ENCODE assay signal across 8 cellular contexts in genomic region chr17:73998246-73999220, GRCh38.
DNase-seq lines count a peak whose midpoint lies in the region; ATAC-seq and TF ChIP-seq lines count a peak whose summit lies in the region.

No MANE protein-coding gene starts in this region.

- H3K4me3 Mint-ChIP-seq in activated T-helper 1 cell treated with anti-CD3 and anti-CD28 coated beads, Interleukin-12 subunit alpha, Interleukin-12 subunit beta, Interleukin-2, Interleukin-4 antibody, amounts not matched to agents 30 ng/mL and 10 ng/mL and 1 ng/mL, durations not matched to agents 14 hours and 24 hours and 36 hours: no peak overlapping the region

- H3K27me3 ChIP-seq in smooth muscle cell (ENCODE audit: low read depth): no peaks in the 10 kb centered on the region

- no peak overlapping the region for H3K4me3 ChIP-seq in OCI-LY7 (ENCODE audit: low read depth, low read length, poor library complexity, severe bottlenecking)
- no peak overlapping the region for H3K4me3 ChIP-seq in smooth muscle cell

- H3K79me2 ChIP-seq in OCI-LY7 (ENCODE audit: insufficient read depth, low read depth, low read length) (no peaks in the 10 kb centered on the region), smooth muscle cell (ENCODE audit: low read depth) (no peaks in the 10 kb centered on the region)

- no peak overlapping the region for H2AFZ ChIP-seq in OCI-LY7 (ENCODE audit: low read length)
- H2AFZ ChIP-seq in smooth muscle cell (ENCODE audit: low read depth): no peak overlapping the region

- POLR2A ChIA-PET in OCI-LY7 (lab: Charles Lee): interaction anchor here (0.6 to 0.9 kb wide), 2 partner anchors 109 to 325 kb away, joined by 3 read pairs; no protein-coding TSS in a partner anchor

- peaks cover 20% of the 10 kb centered on the region for H3K27me3 Mint-ChIP-seq in activated T-helper 1 cell treated with anti-CD3 and anti-CD28 coated beads, Interleukin-12 subunit alpha, Interleukin-12 subunit beta, Interleukin-2, Interleukin-4 antibody, amounts not matched to agents 30 ng/mL and 10 ng/mL and 1 ng/mL, durations not matched to agents 14 hours and 24 hours and 36 hours (ENCODE audit: insufficient read depth)

- peak; percentile 58 for DNase-seq in GM03348 (ENCODE audit: low spot score)
- peak; percentile 65 for DNase-seq in OCI-LY7 (ENCODE audit: low spot score)
- peak; percentile 16 for DNase-seq in activated T-helper 1 cell treated with anti-CD3 and anti-CD28 coated beads, Interleukin-12 subunit alpha, Interleukin-12 subunit beta, Interleukin-2, Interleukin-4 antibody, amounts not matched to agents 30 ng/mL and 10 ng/mL and 1 ng/mL, durations not matched to agents 14 hours and 24 hours and 36 hours (ENCODE audit: low spot score)
- DNase-seq in Right ventricle myocardium superior: peak; percentile 56
- no peak for DNase-seq in smooth muscle cell (lab: John Stamatoyannopoulos, UW; ENCODE audit: unreplicated experiment)

- H3K4me1 ChIP-seq in OCI-LY7 (ENCODE audit: insufficient read depth, low read length, poor library complexity, severe bottlenecking): no peaks in the 10 kb centered on the region
- no peaks in the 10 kb centered on the region for H3K4me1 ChIP-seq in smooth muscle cell (ENCODE audit: low read depth)

- TF ChIP-seq CTCF in OCI-LY7 (conservative IDR thresholded peaks at IDR 0.05; ENCODE audit: low read length) (peak; percentile 93), smooth muscle cell (IDR thresholded peaks at IDR 0.05; ENCODE audit: borderline replicate concordance, insufficient read depth, poor library complexity, severe bottlenecking) (peak; percentile 62)

- 48% methylated on average over 20 of the region's 20 CpGs for WGBS in smooth muscle cell (ENCODE audit: low lambda C conversion rate)

- CTCF ChIA-PET in OCI-LY7 (lab: Charles Lee; ENCODE audit: unreplicated experiment): no interaction called here

- H3K9me3 ChIP-seq in OCI-LY7 (ENCODE audit: low read length) (no peaks in the 10 kb centered on the region), smooth muscle cell (replicated peaks; ENCODE audit: low read depth) (no peaks in the 10 kb centered on the region)

- H3K9me2 ChIP-seq in OCI-LY7 (ENCODE audit: insufficient read depth, low read length): no peaks in the 10 kb centered on the region

- no peaks in the 10 kb centered on the region for H3K36me3 ChIP-seq in OCI-LY7 (ENCODE audit: insufficient read depth, low read length)
- no peaks in the 10 kb centered on the region for H3K36me3 ChIP-seq in smooth muscle cell (ENCODE audit: low read depth)

- H4K20me1 ChIP-seq in OCI-LY7 (ENCODE audit: insufficient read depth, low read length): no peaks in the 10 kb centered on the region
- no peaks in the 10 kb centered on the region for H4K20me1 ChIP-seq in smooth muscle cell (ENCODE audit: low read depth)

- no TSS peak for BruUV-seq in OCI-LY7 (replicated peaks; lab: Mats Ljungman, UMichigan)

- no peaks in the 10 kb centered on the region for H3F3A ChIP-seq in smooth muscle cell (ENCODE audit: low read depth)

- H3K9me3 Mint-ChIP-seq in activated T-helper 1 cell treated with anti-CD3 and anti-CD28 coated beads, Interleukin-12 subunit alpha, Interleukin-12 subunit beta, Interleukin-2, Interleukin-4 antibody, amounts not matched to agents 30 ng/mL and 10 ng/mL and 1 ng/mL, durations not matched to agents 14 hours and 24 hours and 36 hours: no peaks in the 10 kb centered on the region

- H3K36me3 Mint-ChIP-seq in activated T-helper 1 cell treated with anti-CD3 and anti-CD28 coated beads, Interleukin-12 subunit alpha, Interleukin-12 subunit beta, Interleukin-2, Interleukin-4 antibody, amounts not matched to agents 30 ng/mL and 10 ng/mL and 1 ng/mL, durations not matched to agents 14 hours and 24 hours and 36 hours (ENCODE audit: low read depth): no peaks in the 10 kb centered on the region

- no peak overlapping the region for H3K9ac ChIP-seq in smooth muscle cell (ENCODE audit: low read depth)

- ATAC-seq in HG03045 (IDR thresholded peaks at IDR 0.05; ENCODE audit: unreplicated experiment): peak; percentile 50
- ATAC-seq in Right ventricle myocardium superior (ENCODE audit: poor library complexity): peak; percentile 75
- no peak for ATAC-seq in HG02798 (IDR thresholded peaks at IDR 0.05; ENCODE audit: poor library complexity, unreplicated experiment)
- ATAC-seq in HG03439 (IDR thresholded peaks at IDR 0.05; ENCODE audit: unreplicated experiment): no peak

- H3K4me2 ChIP-seq in OCI-LY7 (ENCODE audit: low read length): no peak overlapping the region
- no peak overlapping the region for H3K4me2 ChIP-seq in smooth muscle cell

- no peak overlapping the region for H3K27ac ChIP-seq in OCI-LY7 (ENCODE audit: low read depth, low read length, poor library complexity, severe bottlenecking)
- no peak overlapping the region for H3K27ac ChIP-seq in smooth muscle cell (ENCODE audit: low read depth)

- H3K27ac Mint-ChIP-seq in activated T-helper 1 cell treated with anti-CD3 and anti-CD28 coated beads, Interleukin-12 subunit alpha, Interleukin-12 subunit beta, Interleukin-2, Interleukin-4 antibody, amounts not matched to agents 30 ng/mL and 10 ng/mL and 1 ng/mL, durations not matched to agents 14 hours and 24 hours and 36 hours: no peak overlapping the region

- intact Hi-C loops in OCI-LY7 (cut with micrococcal nuclease; ENCODE audit: unreplicated experiment) (loop anchor here (1.0 kb wide), 1 partner anchor 569 kb away; no protein-coding TSS in a partner anchor), Right ventricle myocardium superior (cut with DNase I) (no loop called here)
- intact Hi-C loops in activated T-helper 1 cell treated with anti-CD3 and anti-CD28 coated beads, Interleukin-12 subunit alpha, Interleukin-12 subunit beta, Interleukin-2, Interleukin-4 antibody, amounts not matched to agents 30 ng/mL and 10 ng/mL and 1 ng/mL, durations not matched to agents 14 hours and 24 hours and 36 hours (cut with micrococcal nuclease): no loop called here

- no peaks in the 10 kb centered on the region for H3K4me1 Mint-ChIP-seq in activated T-helper 1 cell treated with anti-CD3 and anti-CD28 coated beads, Interleukin-12 subunit alpha, Interleukin-12 subunit beta, Interleukin-2, Interleukin-4 antibody, amounts not matched to agents 30 ng/mL and 10 ng/mL and 1 ng/mL, durations not matched to agents 14 hours and 24 hours and 36 hours (ENCODE audit: low read depth)

Comparison
In these comparisons a context has a peak if more than half of its experiments do, and no peak if none do; other contexts are left out.
1. ATAC-seq: peak in HG03045 (single experiment) and Right ventricle myocardium superior (single experiment); none in HG02798 (single experiment) and HG03439 (single experiment).